21 cellular contexts compared by ENCODE assay signal in genomic region chr19:19465436-19466070, GRCh38. TPM values are rescaled to one million over a fixed set of nuclear protein-coding genes. Genes with fewer than 3 reads are reported as not detected.
DNase-seq lines count a peak whose midpoint lies in the region; ATAC-seq and TF ChIP-seq lines count a peak whose summit lies in the region.
"Had no signal": no experiment of that assay in that cellular context is flagged by ENCODE, and none has a peak within 500 bp of the region (broad histone marks: within the 10 kb centered on the region; RNA-seq: fewer than 3 reads in every experiment).

No MANE protein-coding gene starts in this region.

- no peak for TF ChIP-seq POLR2A in esophagus muscularis mucosa (IDR thresholded peaks at IDR 0.05; ENCODE audit: low read depth)

- H3K27ac Mint-ChIP-seq in stimulated activated naive CD8-positive, alpha-beta T cell treated with anti-CD3 and anti-CD28 coated beads, Interleukin-15, Interleukin-2, amounts not matched to agents 100 ng/mL and 50 ng/mL, for 24 hours, result peak overlapping the region; percentile 11
- peak overlapping the region; percentile 95 for H3K27ac Mint-ChIP-seq in chondrocyte (ENCODE audit: unreplicated experiment)
- H3K27ac Mint-ChIP-seq in natural killer cell treated with Interleukin-12 subunit alpha and Interleukin-12 subunit beta and Interleukin-15 and Interleukin-18, amount 100 ng/mL, for 72 hours, result peak overlapping the region; percentile 88 to 97

- no peak overlapping the region for H3K27ac ChIP-seq in Karpas-422 (ENCODE audit: low read length)
- H3K27ac ChIP-seq in aorta (ENCODE audit: low read depth in 1 of 2, low read length in 2 of 2), result no peak overlapping the region
- H3K27ac ChIP-seq in esophagus muscularis mucosa (replicated peaks in 1 of 4), result no peak overlapping the region
- H3K27ac ChIP-seq: prostate gland, WERI-Rb-1 had no signal

- TF ChIP-seq EP300 in esophagus muscularis mucosa (IDR thresholded peaks at IDR 0.05), result no peak

- H3K27me3 ChIP-seq in Karpas-422 (ENCODE audit: low read length), result no peaks in the 10 kb centered on the region
- H3K27me3 ChIP-seq in aorta (ENCODE audit: control insufficient read depth in 1 of 2, insufficient read depth in 2 of 2, low read length in 1 of 2), result no peaks in the 10 kb centered on the region
- no peaks in the 10 kb centered on the region for H3K27me3 ChIP-seq in esophagus muscularis mucosa
- H3K27me3 ChIP-seq: esophagus squamous epithelium, heart left ventricle, vagina had no signal

- TF ChIP-seq CTCF in chondrocyte (IDR thresholded peaks at IDR 0.05) (no peak), esophagus muscularis mucosa (IDR thresholded peaks at IDR 0.05) (no peak)

- H3K36me3 ChIP-seq in Karpas-422 (ENCODE audit: insufficient read depth, low read length), result peaks cover 48% of the 10 kb centered on the region
- peaks cover 0 to 8% of the 10 kb centered on the region in 2 donors for H3K36me3 ChIP-seq in aorta (ENCODE audit: control insufficient read depth in 1 of 2, insufficient read depth in 2 of 2, low read length in 1 of 2)
- peaks cover 13 to 44% (median 28%) of the 10 kb centered on the region in 4 donors for H3K36me3 ChIP-seq in esophagus muscularis mucosa

- H3K4me2 ChIP-seq in Karpas-422 (ENCODE audit: low read depth, low read length, poor library complexity, severe bottlenecking), result no peak overlapping the region

- H3K4me1 ChIP-seq in Karpas-422 (ENCODE audit: low read length) (peaks cover 18% of the 10 kb centered on the region), aorta (ENCODE audit: control insufficient read depth in 1 of 2, insufficient read depth in 2 of 2, low read length in 2 of 2) (peaks cover 0 to 2% of the 10 kb centered on the region in 2 donors), esophagus muscularis mucosa (peaks cover 42 to 46% (median 45%) of the 10 kb centered on the region in 4 donors)

- H3K79me2 ChIP-seq in Karpas-422 (ENCODE audit: low read length), result peaks cover 100% of the 10 kb centered on the region

- no peak overlapping the region for H2AFZ ChIP-seq in Karpas-422 (ENCODE audit: low read length)

- peaks cover 60% of the 10 kb centered on the region for H3K36me3 Mint-ChIP-seq in stimulated activated naive CD8-positive, alpha-beta T cell treated with anti-CD3 and anti-CD28 coated beads, Interleukin-15, Interleukin-2, amounts not matched to agents 100 ng/mL and 50 ng/mL, for 24 hours (ENCODE audit: low read depth)
- peaks cover 36% of the 10 kb centered on the region for H3K36me3 Mint-ChIP-seq in chondrocyte (ENCODE audit: low read depth)
- peaks cover 37% of the 10 kb centered on the region for H3K36me3 Mint-ChIP-seq in natural killer cell treated with Interleukin-12 subunit alpha and Interleukin-12 subunit beta and Interleukin-15 and Interleukin-18, amount 100 ng/mL, for 72 hours

- DNase-seq in stimulated activated naive CD8-positive, alpha-beta T cell treated with anti-CD3 and anti-CD28 coated beads, Interleukin-15, Interleukin-2, amounts not matched to agents 100 U/mL and 50 U/mL, for 24 hours, result no peak
- DNase-seq in chondrocyte (ENCODE audit: low spot score) (no peak), Karpas-422 (no peak), aorta (no peak), esophagus muscularis mucosa (ENCODE audit: extremely low spot score) (no peak), NCI-H82 (lab: John Stamatoyannopoulos, UW) (no peak)
- DNase-seq in natural killer cell treated with Interleukin-12 subunit alpha and Interleukin-12 subunit beta and Interleukin-15 and Interleukin-18, amount 100 ng/mL, for 72 hours (ENCODE audit: low spot score), result no peak
- DNase-seq: ACHN; COR-L47; dermis blood vessel endothelial cell; esophagus squamous epithelium; NCI-H1417 treated with DMSO at 0.1 percent for 48 hours; NCI-H2227 treated with DMSO at 0.1 percent for 48 hours; stimulated activated CD4-positive, alpha-beta T cell treated with anti-CD3 and anti-CD28 coated beads, Interleukin-12 subunit alpha, Interleukin-12 subunit beta, amount 100 ng/mL, for 4 hours; stimulated activated naive CD8-positive, alpha-beta T cell treated with anti-CD3 and anti-CD28 coated beads, Interleukin-15, amount 100 ng/mL, for 72 hours; T-cell; WERI-Rb-1 had no signal

- no peak overlapping the region for H3K4me3 ChIP-seq in Karpas-422 (ENCODE audit: low read length)
- H3K4me3 ChIP-seq in aorta (ENCODE audit: low read length in 2 of 2), result no peak overlapping the region
- no peak overlapping the region for H3K4me3 ChIP-seq in esophagus muscularis mucosa
- H3K4me3 ChIP-seq: esophagus squamous epithelium, heart left ventricle, prostate gland, vagina had no signal

- H3K9me2 ChIP-seq in Karpas-422 (replicated peaks; ENCODE audit: insufficient read depth, low read length), result no peaks in the 10 kb centered on the region

- no peak overlapping the region for H3K9ac ChIP-seq in Karpas-422 (ENCODE audit: low read length)

- ATAC-seq in stimulated activated naive CD8-positive, alpha-beta T cell treated with anti-CD3 and anti-CD28 coated beads, Interleukin-15, Interleukin-2, amounts not matched to agents 100 U/mL and 50 U/mL, for 24 hours, result no peak
- ATAC-seq in natural killer cell treated with Interleukin-12 subunit alpha and Interleukin-12 subunit beta and Interleukin-15 and Interleukin-18, amount 100 ng/mL, for 72 hours, result no peak
- ATAC-seq in aorta (ENCODE audit: low FRiP score), result no peak
- ATAC-seq: heart left ventricle; stimulated activated naive CD8-positive, alpha-beta T cell treated with anti-CD3 and anti-CD28 coated beads, Interleukin-15, amount 100 ng/mL, for 72 hours; T-cell had no signal

- 94 to 95% methylated on average over 12 of the region's 12 CpGs for WGBS in aorta, 2 donors
- WGBS in esophagus muscularis mucosa, result 93% methylated on average over 12 of the region's 12 CpGs

- intact Hi-C loops in aorta (cut with DNase I), result no loop called here
- intact Hi-C loops in esophagus muscularis mucosa (cut with DNase I), result no loop called here

- H3K4me3 Mint-ChIP-seq in stimulated activated naive CD8-positive, alpha-beta T cell treated with anti-CD3 and anti-CD28 coated beads, Interleukin-15, Interleukin-2, amounts not matched to agents 100 ng/mL and 50 ng/mL, for 24 hours, result no peak overlapping the region
- no peak overlapping the region for H3K4me3 Mint-ChIP-seq in chondrocyte (ENCODE audit: unreplicated experiment)
- no peak overlapping the region for H3K4me3 Mint-ChIP-seq in natural killer cell treated with Interleukin-12 subunit alpha and Interleukin-12 subunit beta and Interleukin-15 and Interleukin-18, amount 100 ng/mL, for 72 hours
- H3K4me3 Mint-ChIP-seq: stimulated activated naive CD8-positive, alpha-beta T cell treated with anti-CD3 and anti-CD28 coated beads, Interleukin-15, amount 100 ng/mL, for 72 hours had no signal

- H3K9me3 Mint-ChIP-seq in stimulated activated naive CD8-positive, alpha-beta T cell treated with anti-CD3 and anti-CD28 coated beads, Interleukin-15, Interleukin-2, amounts not matched to agents 100 ng/mL and 50 ng/mL, for 24 hours, result peaks cover 22% of the 10 kb centered on the region
- H3K9me3 Mint-ChIP-seq in chondrocyte (ENCODE audit: low read depth), result peaks cover 18% of the 10 kb centered on the region
- peaks cover 11% of the 10 kb centered on the region for H3K9me3 Mint-ChIP-seq in natural killer cell treated with Interleukin-12 subunit alpha and Interleukin-12 subunit beta and Interleukin-15 and Interleukin-18, amount 100 ng/mL, for 72 hours

- H4K20me1 ChIP-seq in Karpas-422 (ENCODE audit: insufficient read depth, low read depth, low read length), result 0 out of 2 replicates have a peak, but pooled peaks cover 6% of the 10 kb centered on the region

- peaks cover 64% of the 10 kb centered on the region for H3K4me1 Mint-ChIP-seq in stimulated activated naive CD8-positive, alpha-beta T cell treated with anti-CD3 and anti-CD28 coated beads, Interleukin-15, Interleukin-2, amounts not matched to agents 100 ng/mL and 50 ng/mL, for 24 hours (ENCODE audit: low read depth)
- H3K4me1 Mint-ChIP-seq in chondrocyte (ENCODE audit: low read depth), result peaks cover 47% of the 10 kb centered on the region
- H3K4me1 Mint-ChIP-seq in natural killer cell treated with Interleukin-12 subunit alpha and Interleukin-12 subunit beta and Interleukin-15 and Interleukin-18, amount 100 ng/mL, for 72 hours (ENCODE audit: low read depth in 2 of 2), result peaks cover 54 to 70% of the 10 kb centered on the region in 2 donors

- no peaks in the 10 kb centered on the region for H3K27me3 Mint-ChIP-seq in stimulated activated naive CD8-positive, alpha-beta T cell treated with anti-CD3 and anti-CD28 coated beads, Interleukin-15, Interleukin-2, amounts not matched to agents 100 ng/mL and 50 ng/mL, for 24 hours
- H3K27me3 Mint-ChIP-seq in chondrocyte (ENCODE audit: low read depth), result no peaks in the 10 kb centered on the region
- no peaks in the 10 kb centered on the region for H3K27me3 Mint-ChIP-seq in natural killer cell treated with Interleukin-12 subunit alpha and Interleukin-12 subunit beta and Interleukin-15 and Interleukin-18, amount 100 ng/mL, for 72 hours
- H3K27me3 Mint-ChIP-seq: stimulated activated naive CD8-positive, alpha-beta T cell treated with anti-CD3 and anti-CD28 coated beads, Interleukin-15, amount 100 ng/mL, for 72 hours; T-cell had no signal

- peaks cover 8% of the 10 kb centered on the region; the same call in 1 of the 2 replicates for H3K9me3 ChIP-seq in Karpas-422 (ENCODE audit: low read length)
- peaks cover 2% of the 10 kb centered on the region for H3K9me3 ChIP-seq in aorta (ENCODE audit: control insufficient read depth, low read length)
- H3K9me3 ChIP-seq in esophagus muscularis mucosa, result peaks cover 0 to 21% (median 13%) of the 10 kb centered on the region in 4 donors
- H3K9me3 ChIP-seq: prostate gland had no signal

RNA-seq across cellular contexts. Expression of gene TSSK6, which starts 49.8 kb away (rescaled TPM):
- total RNA-seq in chondrocyte, result 1.3 to 1.8 TPM (median 1.4 TPM) in 3 replicates
- 1 to 10 TPM; 1.9 to 2.6 TPM for total RNA-seq in natural killer cell treated with Interleukin-12 subunit alpha and Interleukin-12 subunit beta and Interleukin-15 and Interleukin-18, amount 100 ng/mL, for 72 hours
- total RNA-seq in Karpas-422 (2014; rRNA removed; shearing (Covaris generic); ENCODE audit: low replicate concordance), result 5.0 and 10.8 TPM in 2 replicates
- total RNA-seq in aorta, result 1 to 10 TPM in 1 of 2 donors, under 1 TPM in 1; 0.84 to 1.2 TPM
- 1 to 10 TPM in 1 of 2 donors, under 1 TPM in 1; 0.50 to 1.3 TPM for polyA plus RNA-seq in aorta
- total RNA-seq in esophagus muscularis mucosa, result 1 to 10 TPM in 3 of 4 donors, under 1 TPM in 1; 0.33 to 3.7 (median 1.5) TPM

RNA-seq across cellular contexts. Expression of gene NDUFA13, which starts 50.5 kb away (rescaled TPM):
- total RNA-seq in chondrocyte, result 313 to 316 TPM (median 313 TPM) in 3 replicates
- total RNA-seq in natural killer cell treated with Interleukin-12 subunit alpha and Interleukin-12 subunit beta and Interleukin-15 and Interleukin-18, amount 100 ng/mL, for 72 hours, result 100 to 1,000 TPM; 261 to 310 TPM
- 255 and 557 TPM in 2 replicates for total RNA-seq in Karpas-422 (2014; rRNA removed; shearing (Covaris generic); ENCODE audit: low replicate concordance)
- 100 to 1,000 TPM; 183 to 208 TPM for total RNA-seq in aorta
- polyA plus RNA-seq in aorta, result 100 to 1,000 TPM; 249 to 307 TPM
- total RNA-seq in esophagus muscularis mucosa, result 100 to 1,000 TPM in 2 of 4 donors, 10 to 100 TPM in 2; 75.0 to 186 (median 141) TPM

Comparison
In these comparisons a context has a peak if more than half of its experiments do, and no peak if none do; other contexts are left out.
1. H3K27ac Mint-ChIP-seq: peak in every context shown above with its lines; median percentile 95 in chondrocyte; 92 in natural killer cell treated with Interleukin-12 subunit alpha and Interleukin-12 subunit beta and Interleukin-15 and Interleukin-18, amount 100 ng/mL, for 72 hours; 11 in stimulated activated naive CD8-positive, alpha-beta T cell treated with anti-CD3 and anti-CD28 coated beads, Interleukin-15, Interleukin-2, amounts not matched to agents 100 ng/mL and 50 ng/mL, for 24 hours.